ENCODE assay signal across 1 cellular context in the genomic region with DNA sequence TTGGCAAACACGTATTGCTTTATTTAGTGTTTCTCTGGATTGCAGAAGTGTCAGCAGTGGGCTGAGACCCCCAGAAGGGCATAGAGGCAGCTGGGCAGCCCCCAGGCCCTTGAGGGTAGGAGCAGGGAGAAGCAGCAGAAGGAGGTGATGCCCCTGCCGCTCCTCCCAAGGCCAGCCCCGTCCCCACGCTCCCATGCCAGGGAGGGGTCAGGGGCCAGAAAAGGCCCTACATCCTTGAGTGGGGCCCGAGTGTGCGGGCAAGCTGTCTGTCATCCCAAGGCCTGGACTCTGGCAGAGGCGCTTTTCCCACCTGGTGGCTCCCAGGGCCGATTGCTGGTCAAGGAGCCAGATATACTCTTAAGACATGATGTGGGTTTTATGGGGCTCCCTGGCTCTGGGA.
TF ChIP-seq lines count a peak whose summit lies in the region.

No MANE protein-coding gene starts in this region.

TF ChIP-seq in HCT116, 20 proteins besides CTCF, POLR2A, EP300 and RAD21:
- TF ChIP-seq, protein P1, sequence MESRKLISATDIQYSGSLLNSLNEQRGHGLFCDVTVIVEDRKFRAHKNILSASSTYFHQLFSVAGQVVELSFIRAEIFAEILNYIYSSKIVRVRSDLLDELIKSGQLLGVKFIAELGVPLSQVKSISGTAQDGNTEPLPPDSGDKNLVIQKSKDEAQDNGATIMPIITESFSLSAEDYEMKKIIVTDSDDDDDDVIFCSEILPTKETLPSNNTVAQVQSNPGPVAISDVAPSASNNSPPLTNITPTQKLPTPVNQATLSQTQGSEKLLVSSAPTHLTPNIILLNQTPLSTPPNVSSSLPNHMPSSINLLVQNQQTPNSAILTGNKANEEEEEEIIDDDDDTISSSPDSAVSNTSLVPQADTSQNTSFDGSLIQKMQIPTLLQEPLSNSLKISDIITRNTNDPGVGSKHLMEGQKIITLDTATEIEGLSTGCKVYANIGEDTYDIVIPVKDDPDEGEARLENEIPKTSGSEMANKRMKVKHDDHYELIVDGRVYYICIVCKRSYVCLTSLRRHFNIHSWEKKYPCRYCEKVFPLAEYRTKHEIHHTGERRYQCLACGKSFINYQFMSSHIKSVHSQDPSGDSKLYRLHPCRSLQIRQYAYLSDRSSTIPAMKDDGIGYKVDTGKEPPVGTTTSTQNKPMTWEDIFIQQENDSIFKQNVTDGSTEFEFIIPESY (IDR thresholded peaks at IDR 0.05; ENCODE audit: extremely low read depth, insufficient replicate concordance, low read length) = no peak
- TF ChIP-seq JUND (IDR thresholded peaks at IDR 0.05) (no peak), CEBPB (IDR thresholded peaks at IDR 0.05; ENCODE audit: low read depth) (no peak), EZH2phosphoT487 (IDR thresholded peaks at IDR 0.05; ENCODE audit: borderline replicate concordance) (no peak), CBX3 (IDR thresholded peaks at IDR 0.05; ENCODE audit: low read depth) (no peak)
- TF ChIP-seq, protein P2, sequence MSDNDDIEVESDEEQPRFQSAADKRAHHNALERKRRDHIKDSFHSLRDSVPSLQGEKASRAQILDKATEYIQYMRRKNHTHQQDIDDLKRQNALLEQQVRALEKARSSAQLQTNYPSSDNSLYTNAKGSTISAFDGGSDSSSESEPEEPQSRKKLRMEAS (IDR thresholded peaks at IDR 0.05) = no peak
TF ChIP-seq in HCT116: peak in this region for 0.
